Comparison of ENCODE assay signal across 9 cellular contexts in genomic region chr21:37049741-37050140, GRCh38. TPM values are rescaled to one million over a fixed set of nuclear protein-coding genes. Genes with fewer than 3 reads are reported as not detected.
"Had no signal": no experiment of that assay in that cellular context is flagged by ENCODE, and none has a peak within 500 bp of the region (broad histone marks: within the 10 kb centered on the region; RNA-seq: fewer than 3 reads in every experiment).

No MANE protein-coding gene starts in this region.

RNA-seq across cellular contexts. Expression of gene RIPPLY3, which starts 43.2 kb away (rescaled TPM):
- total RNA-seq: activated naive CD8-positive, alpha-beta T cell treated with anti-CD3 and anti-CD28 coated beads, Interleukin-2, amount 10 ng/mL, durations not matched to agents 7 days and 5 days; activated T-cell treated with anti-CD3 and anti-CD28 coated beads, Interleukin-2, amount 50 U/mL, for 4 hours; activated T-helper 2 cell treated with anti-CD3 and anti-CD28 coated beads, Interferon-gamma antibody, Interleukin-2, Interleukin-4, amounts not matched to agents 10 μg/mL and 5 μg/mL and 100 μg/mL, durations not matched to agents 14 hours and 24 hours and 36 hours; aorta; ascending aorta; astrocyte; body of pancreas; cardiac muscle cell; cardiac septum had no signal
- polyA plus RNA-seq: cardiac muscle cell had no signal
